25 cellular contexts compared by ENCODE assay signal in genomic region chr10:10044959-10045764, GRCh38.
DNase-seq lines count a peak whose midpoint lies in the region; ATAC-seq and TF ChIP-seq lines count a peak whose summit lies in the region.
"Had no signal": no experiment of that assay in that cellular context is flagged by ENCODE, and none has a peak within 500 bp of the region (broad histone marks: within the 10 kb centered on the region; RNA-seq: fewer than 3 reads in every experiment).

No MANE protein-coding gene starts in this region.

- no peak overlapping the region for H3K4me3 ChIP-seq in BLaER1 treated with 17β-estradiol and CSF1 and Interleukin-3, amounts not matched to agents 10 nM and 100 nM
- H3K4me3 ChIP-seq: prostate gland, SJSA1, thyroid gland had no signal

- CTCF ChIA-PET in activated B cell treated with CpG ODN at 0.5 μM for 24 hours (lab: Charles Lee), result no interaction called here

- H3K27me3 Mint-ChIP-seq in activated B cell treated with CpG ODN at 0.5 μM for 24 hours (no peaks in the 10 kb centered on the region), neural crest cell (ENCODE audit: low read depth) (no peaks in the 10 kb centered on the region)

- intact Hi-C loops in activated B cell treated with CpG ODN at 0.5 μM for 24 hours (cut with micrococcal nuclease), result no loop called here

- POLR2A ChIA-PET in activated B cell treated with CpG ODN at 0.5 μM for 24 hours (lab: Charles Lee), result no interaction called here

- H4K20me1 ChIP-seq in BLaER1 treated with 17β-estradiol and CSF1 and Interleukin-3, amounts not matched to agents 10 nM and 100 nM, result no peaks in the 10 kb centered on the region

- H3K4me1 Mint-ChIP-seq in activated B cell treated with CpG ODN at 0.5 μM for 24 hours (no peaks in the 10 kb centered on the region), neural crest cell (no peaks in the 10 kb centered on the region)
- H3K4me1 Mint-ChIP-seq: activated naive CD8-positive, alpha-beta T cell treated with anti-CD3 and anti-CD28 coated beads for 36 hours; stimulated activated naive CD8-positive, alpha-beta T cell treated with anti-CD3 and anti-CD28 coated beads, Interleukin-15, amount 100 ng/mL, for 72 hours; T-cell had no signal

- ATAC-seq in HG02852 (IDR thresholded peaks at IDR 0.05; ENCODE audit: unreplicated experiment), result peak; percentile 72
- peak; percentile 21 for ATAC-seq in activated B cell treated with CpG ODN at 0.5 μM for 24 hours (ENCODE audit: low read depth)
- no peak for ATAC-seq in HG03045 (IDR thresholded peaks at IDR 0.05; ENCODE audit: unreplicated experiment)
- ATAC-seq in activated naive CD4-positive, alpha-beta T cell treated with anti-CD3 and anti-CD28 coated beads, Interleukin-2, amount 50 U/mL, for 72 hours, result no peak
- ATAC-seq: CD8-positive, alpha-beta T cell; HCT116; HepG2; stimulated activated naive CD8-positive, alpha-beta T cell treated with anti-CD3 and anti-CD28 coated beads, Interleukin-15, amount 100 ng/mL, for 72 hours; T-cell had no signal

- H3K36me3 ChIP-seq in BLaER1 treated with 17β-estradiol and CSF1 and Interleukin-3, amounts not matched to agents 10 nM and 100 nM, result no peaks in the 10 kb centered on the region
- H3K36me3 ChIP-seq: prostate gland, SJSA1, thyroid gland had no signal

- no peak overlapping the region for H3K4me3 Mint-ChIP-seq in activated B cell treated with CpG ODN at 0.5 μM for 24 hours
- no peak overlapping the region for H3K4me3 Mint-ChIP-seq in neural crest cell
- H3K4me3 Mint-ChIP-seq: activated naive CD8-positive, alpha-beta T cell treated with anti-CD3 and anti-CD28 coated beads for 36 hours; CD8-positive, alpha-beta T cell; stimulated activated naive CD8-positive, alpha-beta T cell treated with anti-CD3 and anti-CD28 coated beads, Interleukin-15, amount 100 ng/mL, for 72 hours; T-cell had no signal

- peak overlapping the region in 10 of 11 experiments; percentile 2 to 74 (median 66); a peak in 18 of 22 replicates for H3K4me2 ChIP-seq in BLaER1 treated with 17β-estradiol and CSF1 and Interleukin-3, amounts not matched to agents 10 nM and 100 nM

- H3K9me3 ChIP-seq in BLaER1 treated with 17β-estradiol and CSF1 and Interleukin-3, amounts not matched to agents 10 nM and 100 nM (replicated peaks in 1 of 11), result peaks cover 0 to 7% (median 3%) of the 10 kb centered on the region in 11 experiments; a peak in 7 of 22 replicates
- H3K9me3 ChIP-seq: prostate gland, SJSA1, thyroid gland had no signal

- no peaks in the 10 kb centered on the region for H3K27me3 ChIP-seq in BLaER1 treated with 17β-estradiol and CSF1 and Interleukin-3, amounts not matched to agents 10 nM and 100 nM
- H3K27me3 ChIP-seq: SJSA1, thyroid gland had no signal

- 0 out of 22 replicates have a peak overlapping the region, but pooled peaks of 1 of the 11 experiments have one; percentile 5 for H3K9ac ChIP-seq in BLaER1 treated with 17β-estradiol and CSF1 and Interleukin-3, amounts not matched to agents 10 nM and 100 nM

- H3K4me1 ChIP-seq in BLaER1 treated with 17β-estradiol and CSF1 and Interleukin-3, amounts not matched to agents 10 nM and 100 nM, result peaks cover 10 to 39% (median 29%) of the 10 kb centered on the region in 10 experiments; a peak in 17 of 20 replicates
- H3K4me1 ChIP-seq: prostate gland, SJSA1, thyroid gland had no signal

- DNase-seq in activated B cell treated with CpG ODN at 0.5 μM for 24 hours, result no peak
- DNase-seq in neural crest cell (ENCODE audit: low read depth, low spot score), result no peak
- DNase-seq in HuH-7.5 (ENCODE audit: low spot score), result no peak
- no peak for DNase-seq in activated naive CD4-positive, alpha-beta T cell treated with anti-CD3 and anti-CD28 coated beads, Interleukin-2, amount 50 U/mL, for 72 hours (ENCODE audit: low spot score in 2 of 2)
- DNase-seq in NK-92 (lab: John Stamatoyannopoulos, UW; ENCODE audit: unreplicated experiment), result no peak
- DNase-seq: activated CD4-positive, alpha-beta T cell treated with anti-CD3 and anti-CD28 coated beads for 1 hour; activated CD8-positive, alpha-beta memory T cell treated with anti-CD3 and anti-CD28 coated beads for 24 hours; activated effector memory CD4-positive, alpha-beta T cell treated with Interleukin-2 at 50 U/mL for 16 hours; activated naive CD8-positive, alpha-beta T cell treated with anti-CD3 and anti-CD28 coated beads for 36 hours; aorta; CD8-positive, alpha-beta T cell; cortex of kidney; NCI-H1105; NCI-H187 treated with DMSO at 0.1 percent for 48 hours; NCI-H526; stimulated activated naive CD8-positive, alpha-beta T cell treated with anti-CD3 and anti-CD28 coated beads, Interleukin-15, amount 100 ng/mL, for 72 hours; T-cell; thyroid gland had no signal

- peaks cover 3% of the 10 kb centered on the region for H3K9me3 Mint-ChIP-seq in activated B cell treated with CpG ODN at 0.5 μM for 24 hours
- peaks cover 4% of the 10 kb centered on the region for H3K9me3 Mint-ChIP-seq in neural crest cell
- peaks cover 3 to 4% of the 10 kb centered on the region in 2 donors for H3K9me3 Mint-ChIP-seq in activated naive CD4-positive, alpha-beta T cell treated with anti-CD3 and anti-CD28 coated beads, Interleukin-2, amount 50 U/mL, for 72 hours
- H3K9me3 Mint-ChIP-seq: activated naive CD8-positive, alpha-beta T cell treated with anti-CD3 and anti-CD28 coated beads for 36 hours; stimulated activated naive CD8-positive, alpha-beta T cell treated with anti-CD3 and anti-CD28 coated beads, Interleukin-15, amount 100 ng/mL, for 72 hours; T-cell had no signal

- TF ChIP-seq CTCF in activated B cell treated with CpG ODN at 0.5 μM for 24 hours (IDR thresholded peaks at IDR 0.05) (no peak), neural crest cell (conservative IDR thresholded peaks at IDR 0.05) (no peak)

- peak overlapping the region in 5 of 11 experiments; percentile 19 to 50 (median 39); a peak in 3 of 22 replicates for H3K27ac ChIP-seq in BLaER1 treated with 17β-estradiol and CSF1 and Interleukin-3, amounts not matched to agents 10 nM and 100 nM
- H3K27ac ChIP-seq: prostate gland, SJSA1, thyroid gland had no signal

- H3K36me3 Mint-ChIP-seq in activated B cell treated with CpG ODN at 0.5 μM for 24 hours (ENCODE audit: low read depth) (no peaks in the 10 kb centered on the region), neural crest cell (ENCODE audit: low read depth) (no peaks in the 10 kb centered on the region)
- no peaks in the 10 kb centered on the region for H3K36me3 Mint-ChIP-seq in activated naive CD4-positive, alpha-beta T cell treated with anti-CD3 and anti-CD28 coated beads, Interleukin-2, amount 50 U/mL, for 72 hours
- H3K36me3 Mint-ChIP-seq: activated naive CD8-positive, alpha-beta T cell treated with anti-CD3 and anti-CD28 coated beads for 36 hours; CD8-positive, alpha-beta T cell; T-cell had no signal

- no peak overlapping the region for H3K27ac Mint-ChIP-seq in activated B cell treated with CpG ODN at 0.5 μM for 24 hours
- peak overlapping the region; percentile 70 for H3K27ac Mint-ChIP-seq in neural crest cell (ENCODE audit: unreplicated experiment)
- H3K27ac Mint-ChIP-seq in activated naive CD4-positive, alpha-beta T cell treated with anti-CD3 and anti-CD28 coated beads, Interleukin-2, amount 50 U/mL, for 72 hours, result no peak overlapping the region
- H3K27ac Mint-ChIP-seq: activated naive CD8-positive, alpha-beta T cell treated with anti-CD3 and anti-CD28 coated beads for 36 hours; CD8-positive, alpha-beta T cell; stimulated activated naive CD8-positive, alpha-beta T cell treated with anti-CD3 and anti-CD28 coated beads, Interleukin-15, amount 100 ng/mL, for 72 hours; T-cell had no signal

Comparison
In these comparisons a context has a peak if more than half of its experiments do, and no peak if none do; other contexts are left out.
1. ATAC-seq: peak in HG02852 (single experiment) and activated B cell treated with CpG ODN at 0.5 μM for 24 hours (single experiment); none in HG03045 (single experiment) and activated naive CD4-positive, alpha-beta T cell treated with anti-CD3 and anti-CD28 coated beads, Interleukin-2, amount 50 U/mL, for 72 hours (0 of 2).